ENCODE assay signal across 1 cellular context in genomic region chr6:338815-339262, GRCh38.
TF ChIP-seq lines count a peak whose summit lies in the region.

No MANE protein-coding gene starts in this region.

TF ChIP-seq in K562, 482 proteins besides CTCF, POLR2A, EP300 and RAD21:
- no peak for TF ChIP-seq JUN (IDR thresholded peaks at IDR 0.05; ENCODE audit: borderline replicate concordance, low read depth, low read length)
- TF ChIP-seq JUN (CRISPR knock-in tag; IDR thresholded peaks at IDR 0.05; ENCODE audit: borderline replicate concordance): no peak
- 0 out of 2 replicates have a peak, but pooled peaks have one; percentile 10 for TF ChIP-seq TCF3 (CRISPR knock-in tag; IDR thresholded peaks at IDR 0.05)
- TF ChIP-seq ID3 (CRISPR knock-in tag; IDR thresholded peaks at IDR 0.05): no peak
- TF ChIP-seq ID3 (tag; IDR thresholded peaks at IDR 0.05): peak; percentile 73; the same call in 1 of the 2 replicates
- no peak for TF ChIP-seq NR2C1 (IDR thresholded peaks at IDR 0.05)
- TF ChIP-seq NR2C1 (tag; IDR thresholded peaks at IDR 0.05): peak; percentile 58
- TF ChIP-seq HMBOX1 (IDR thresholded peaks at IDR 0.05): peak; percentile 97
- peak; percentile 31 for TF ChIP-seq RBBP5 (IDR thresholded peaks at IDR 0.05; ENCODE audit: borderline replicate concordance, insufficient read depth, low read length, poor library complexity, severe bottlenecking)
- TF ChIP-seq ETV1 (tag; conservative IDR thresholded peaks at IDR 0.05; ENCODE audit: low read depth): peak; percentile 42; the same call in 1 of the 2 replicates
- TF ChIP-seq NR2C2 (CRISPR knock-in tag; IDR thresholded peaks at IDR 0.05): no peak
- TF ChIP-seq NR2C2 (tag; IDR thresholded peaks at IDR 0.05): peak; percentile 83
- TF ChIP-seq RCOR1 (IDR thresholded peaks at IDR 0.05; ENCODE audit: borderline replicate concordance in 1 of 2, low read depth in 2 of 2, low read length in 2 of 2): peak in 1 of 2 experiments; percentile 53; a peak in 1 of 4 replicates
- 0 out of 2 replicates have a peak, but pooled peaks have one; percentile 42 for TF ChIP-seq ETV5 (CRISPR knock-in tag; IDR thresholded peaks at IDR 0.05; ENCODE audit: low read depth)
- no peak for TF ChIP-seq SRSF3 (IDR thresholded peaks at IDR 0.05; ENCODE audit: insufficient read depth, low read length)
- peak; percentile 69; the same call in 1 of the 2 replicates for TF ChIP-seq CTBP1 (IDR thresholded peaks at IDR 0.05; ENCODE audit: borderline replicate concordance)
- TF ChIP-seq ESRRA (IDR thresholded peaks at IDR 0.05; ENCODE audit: borderline replicate concordance, low read depth): peak; percentile 91
- no peak for TF ChIP-seq E2F1 (CRISPR knock-in tag; IDR thresholded peaks at IDR 0.05)
- TF ChIP-seq ELF1 (tag; IDR thresholded peaks at IDR 0.05): 0 out of 2 replicates have a peak, but pooled peaks have one; percentile 21
- TF ChIP-seq GATA2 (CRISPR knock-in tag; IDR thresholded peaks at IDR 0.05): peak; percentile 51; the same call in 1 of the 2 replicates
- no peak for TF ChIP-seq OTX1 (CRISPR knock-in tag; IDR thresholded peaks at IDR 0.05)
- peak; percentile 19 for TF ChIP-seq ZFP36 (IDR thresholded peaks at IDR 0.05; ENCODE audit: low read depth, low read length, partially characterized antibody)
- TF ChIP-seq FOXK1 (CRISPR knock-in tag; IDR thresholded peaks at IDR 0.05; ENCODE audit: borderline replicate concordance): no peak
TF ChIP-seq in K562: peak in this region for 14.
